In genomic region chr7:16730937-16731336, GRCh38 we compare ENCODE assay signal across 16 cellular contexts. TPM values are rescaled to one million over a fixed set of nuclear protein-coding genes. Genes with fewer than 3 reads are reported as not detected.
A peak's percentile ranks its signal among the peaks of the same experiment; 100 is the strongest.
DNase-seq lines count a peak whose midpoint lies in the region; ATAC-seq and TF ChIP-seq lines count a peak whose summit lies in the region.
"Had no signal": no experiment of that assay in that cellular context is flagged by ENCODE, and none has a peak within 500 bp of the region (broad histone marks: within the 10 kb centered on the region; RNA-seq: fewer than 3 reads in every experiment).

No MANE protein-coding gene starts in this region.

- no peaks in the 10 kb centered on the region for H3K4me1 Mint-ChIP-seq in GM23338

- H2AFZ ChIP-seq in GM23338: no peak overlapping the region
- H2AFZ ChIP-seq in neuronal stem cell (ENCODE audit: low read length): no peak overlapping the region

- H3K9me2 ChIP-seq in GM23338 (ENCODE audit: insufficient read depth): no peaks in the 10 kb centered on the region

- H3K14ac ChIP-seq in neuronal stem cell (ENCODE audit: low read length): no peak overlapping the region

- H3K9me3 ChIP-seq in neuronal stem cell (replicated peaks in 1 of 2; ENCODE audit: control insufficient read depth in 2 of 2, insufficient read depth in 1 of 2, low read depth in 1 of 2, low read length in 2 of 2) (no peaks in the 10 kb centered on the region), upper lobe of right lung (no peaks in the 10 kb centered on the region)
- H3K9me3 ChIP-seq: BE2C had no signal

- H3K27ac ChIP-seq in GM23338 (ENCODE audit: low read depth) (no peak overlapping the region), neuronal stem cell (replicated peaks; ENCODE audit: low read length) (no peak overlapping the region), upper lobe of right lung (no peak overlapping the region)

- no peaks in the 10 kb centered on the region for H3K79me1 ChIP-seq in neuronal stem cell (ENCODE audit: low read depth, low read length)

- H3K4me2 ChIP-seq in GM23338: no peak overlapping the region
- H3K4me2 ChIP-seq in neuronal stem cell (ENCODE audit: insufficient read depth, low read length, poor library complexity, severe bottlenecking): no peak overlapping the region

- H3K36me3 ChIP-seq in GM23338 (ENCODE audit: insufficient read depth) (no peaks in the 10 kb centered on the region), neuronal stem cell (replicated peaks in 1 of 2; ENCODE audit: control insufficient read depth in 2 of 2, insufficient read depth in 2 of 2, low read length in 2 of 2) (no peaks in the 10 kb centered on the region), upper lobe of right lung (no peaks in the 10 kb centered on the region)
- H3K36me3 ChIP-seq: BE2C had no signal

- H3K4me3 ChIP-seq in GM23338 (no peak overlapping the region), neuronal stem cell (ENCODE audit: low read length in 2 of 2) (no peak overlapping the region), upper lobe of right lung (no peak overlapping the region)

- H3K9ac ChIP-seq in neuronal stem cell (ENCODE audit: low read depth, low read length, poor library complexity): no peak overlapping the region

- H3K27ac Mint-ChIP-seq in GM23338: peak overlapping the region; percentile 41; the same call in 1 of the 2 replicates
- H3K27ac Mint-ChIP-seq: CD4-positive, CD25-positive, alpha-beta regulatory T cell had no signal

- H3K4me3 Mint-ChIP-seq in GM23338: no peak overlapping the region
- H3K4me3 Mint-ChIP-seq: CD4-positive, CD25-positive, alpha-beta regulatory T cell; CD8-positive, alpha-beta memory T cell had no signal

- DNase-seq in GM23338 (ENCODE audit: low spot score) (no peak), left lobe of liver (ENCODE audit: low spot score) (no peak), neuronal stem cell (ENCODE audit: low spot score) (no peak), upper lobe of right lung (no peak), NK-92 (lab: John Stamatoyannopoulos, UW; ENCODE audit: unreplicated experiment) (no peak)
- DNase-seq: ACHN; BE2C; C1 segment of cervical spinal cord; CD4-positive, CD25-positive, alpha-beta regulatory T cell; CD8-positive, alpha-beta memory T cell; COR-L47; GOT3; H7 had no signal

- no CpG with 5 or more reads among the region's 3 CpGs for WGBS in neuronal stem cell (ENCODE audit: extremely low coverage in 2 of 2, insufficient read length in 2 of 2, insufficient replicate concordance in 1 of 2), 2 donors

- no peaks in the 10 kb centered on the region for H3F3A ChIP-seq in GM23338 (replicated peaks; ENCODE audit: low read depth)

- H3K79me2 ChIP-seq in GM23338 (replicated peaks; ENCODE audit: insufficient read depth): no peaks in the 10 kb centered on the region

- H3K4me1 ChIP-seq in GM23338 (ENCODE audit: insufficient read depth) (no peaks in the 10 kb centered on the region), neuronal stem cell (ENCODE audit: control insufficient read depth in 2 of 2, insufficient read depth in 1 of 2, low read depth in 1 of 2, low read length in 2 of 2) (peaks cover 0 to 3% of the 10 kb centered on the region in 2 donors), upper lobe of right lung (no peaks in the 10 kb centered on the region)
- H3K4me1 ChIP-seq: BE2C had no signal

- no peak overlapping the region for H4K91ac ChIP-seq in neuronal stem cell (ENCODE audit: low read depth, low read length, poor library complexity)

- H3K4ac ChIP-seq in neuronal stem cell (ENCODE audit: low read length): no peak overlapping the region

- ATAC-seq in GM23338: no peak
- peak; percentile 37 for ATAC-seq in left lobe of liver
- ATAC-seq in upper lobe of right lung: peak; percentile 64
- no peak for ATAC-seq in HG03095 (IDR thresholded peaks at IDR 0.05; ENCODE audit: unreplicated experiment)
- no peak for ATAC-seq in GM18511 (IDR thresholded peaks at IDR 0.05; ENCODE audit: unreplicated experiment)
- ATAC-seq: HCT116 had no signal

- no peaks in the 10 kb centered on the region; the same call in 2 of the 3 replicates for H3K9me3 Mint-ChIP-seq in GM23338
- H3K9me3 Mint-ChIP-seq: CD8-positive, alpha-beta memory T cell had no signal

- no peaks in the 10 kb centered on the region for H3K36me3 Mint-ChIP-seq in GM23338 (ENCODE audit: low read depth)

- H3K23ac ChIP-seq in neuronal stem cell (ENCODE audit: low read depth, low read length, poor library complexity): no peak overlapping the region

- intact Hi-C loops in upper lobe of right lung (cut with DNase I): no loop called here

- H3K18ac ChIP-seq in neuronal stem cell (ENCODE audit: low read length): no peak overlapping the region

- no peak overlapping the region for H2BK12ac ChIP-seq in neuronal stem cell (ENCODE audit: low read length)

- H3K27me3 Mint-ChIP-seq in GM23338 (ENCODE audit: insufficient read depth, low read depth, poor library complexity): no peaks in the 10 kb centered on the region

- H2AK5ac ChIP-seq in neuronal stem cell (ENCODE audit: low read depth, low read length): no peak overlapping the region

- TF ChIP-seq CTCF in GM23338 (conservative IDR thresholded peaks at IDR 0.05; ENCODE audit: low read depth in 2 of 2) (no peak), upper lobe of right lung (IDR thresholded peaks at IDR 0.05) (no peak)

- H3K27me3 ChIP-seq in GM23338 (ENCODE audit: insufficient read depth): no peaks in the 10 kb centered on the region
- H3K27me3 ChIP-seq in neuronal stem cell (ENCODE audit: control insufficient read depth in 3 of 3, insufficient read depth in 3 of 3, low read depth in 1 of 3, low read length in 3 of 3): peaks cover 0 to 2% (median 0%) of the 10 kb centered on the region in 3 experiments
- no peaks in the 10 kb centered on the region for H3K27me3 ChIP-seq in upper lobe of right lung
- H3K27me3 ChIP-seq: BE2C had no signal

- no peak overlapping the region for H2BK120ac ChIP-seq in neuronal stem cell (ENCODE audit: low read depth, low read length)

- no peak overlapping the region for H2BK15ac ChIP-seq in neuronal stem cell (ENCODE audit: low read length)

- no peak overlapping the region for H2BK5ac ChIP-seq in neuronal stem cell (ENCODE audit: low read length)

- H4K20me1 ChIP-seq in GM23338 (replicated peaks; ENCODE audit: insufficient read depth): no peaks in the 10 kb centered on the region

- peak overlapping the region; percentile 17 for H4K8ac ChIP-seq in neuronal stem cell (ENCODE audit: low read depth, low read length)

TF ChIP-seq in GM23338, 12 proteins besides CTCF, POLR2A, EP300 and RAD21 (continues in another document):
- TF ChIP-seq REST (IDR thresholded peaks at IDR 0.05; ENCODE audit: unreplicated experiment): no peak
- TF ChIP-seq ZNF114 (CRISPR knock-in tag; IDR thresholded peaks at IDR 0.05): no peak
- no peak for TF ChIP-seq POLR2AphosphoS5 (IDR thresholded peaks at IDR 0.05; ENCODE audit: low read depth)

RNA-seq across cellular contexts. Expression of gene TSPAN13, which starts 22.6 kb away (rescaled TPM):
- 27.6 and 28.8 TPM in 2 replicates for total RNA-seq in GM23338 (2014; rRNA removed; shearing (Covaris generic))
- polyA plus RNA-seq in GM23338 (2016; fragmentation: Nextera tagmentation; extraction: Ambion mirVana): 40.9 and 42.5 TPM in 2 replicates
- 41.3 TPM for total RNA-seq in left lobe of liver
- polyA plus RNA-seq in neuronal stem cell (2013, experiment 1 of 2): 18.3 TPM
- 19.0 TPM for polyA plus RNA-seq in neuronal stem cell (2013, experiment 2 of 2)
- total RNA-seq in upper lobe of right lung: 185 TPM
- polyA plus RNA-seq: CD8-positive, alpha-beta memory T cell had no signal

Comparison
In these comparisons a context has a peak if more than half of its experiments do, and no peak if none do; other contexts are left out.
1. ATAC-seq: peak in left lobe of liver (single experiment) and upper lobe of right lung (single experiment); none in GM23338 (single experiment), HG03095 (single experiment) and GM18511 (single experiment).